11 cellular contexts compared by ENCODE assay signal in the genomic region with DNA sequence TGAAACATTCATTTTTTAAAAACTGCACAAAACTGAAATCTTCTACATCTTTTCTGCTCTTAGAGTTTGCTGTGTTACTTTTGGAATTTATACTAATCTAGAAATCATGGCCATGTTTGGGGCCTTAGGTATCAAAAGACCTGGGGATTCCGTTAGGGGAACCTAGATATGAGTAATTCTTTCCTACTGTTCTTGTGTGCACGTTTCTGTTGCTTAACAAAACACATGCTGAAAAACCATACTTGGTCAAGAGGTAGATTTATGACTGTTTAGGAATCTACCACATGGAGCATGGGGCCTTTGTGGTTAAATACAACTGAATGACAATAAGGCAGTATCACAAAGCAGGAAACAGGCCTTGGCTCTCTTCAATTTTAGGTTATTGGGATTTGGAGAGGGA.
DNase-seq lines count a peak whose midpoint lies in the region; ATAC-seq and TF ChIP-seq lines count a peak whose summit lies in the region.
"Had no signal": no experiment of that assay in that cellular context is flagged by ENCODE, and none has a peak within 500 bp of the region (broad histone marks: within the 10 kb centered on the region; RNA-seq: fewer than 3 reads in every experiment).

No MANE protein-coding gene starts in this region.

- DNase-seq in AG10803 (ENCODE audit: low read depth): peak; percentile 40
- no peak for DNase-seq in activated T-helper 1 cell treated with anti-CD3 and anti-CD28 coated beads, Interleukin-12 subunit alpha, Interleukin-12 subunit beta, Interleukin-2, Interleukin-4 antibody, amounts not matched to agents 30 ng/mL and 10 ng/mL and 1 ng/mL, durations not matched to agents 14 hours and 24 hours and 36 hours (ENCODE audit: low spot score)
- DNase-seq in OCI-M2 (lab: John Stamatoyannopoulos, UW; ENCODE audit: unreplicated experiment): no peak
- no peak for DNase-seq in NCI-H146 treated with DMSO at 0.1 percent for 48 hours (lab: John Stamatoyannopoulos, UW; ENCODE audit: unreplicated experiment)
- DNase-seq in stimulated activated CD4-positive, alpha-beta T cell treated with anti-CD3 and anti-CD28 coated beads, Interleukin-2, amount 100 ng/mL, for 24 hours: no peak
- no peak for DNase-seq in T-cell
- DNase-seq: CD8-positive, alpha-beta T cell; stomach had no signal

- peaks cover 12% of the 10 kb centered on the region for H3K4me1 Mint-ChIP-seq in activated T-helper 1 cell treated with anti-CD3 and anti-CD28 coated beads, Interleukin-12 subunit alpha, Interleukin-12 subunit beta, Interleukin-2, Interleukin-4 antibody, amounts not matched to agents 30 ng/mL and 10 ng/mL and 1 ng/mL, durations not matched to agents 14 hours and 24 hours and 36 hours (ENCODE audit: low read depth)
- peaks cover 4 to 6% (median 6%) of the 10 kb centered on the region in 3 donors for H3K4me1 Mint-ChIP-seq in T-cell

- CTCF ChIA-PET in T-cell (lab: Charles Lee): no interaction called here

- intact Hi-C loops in activated T-helper 1 cell treated with anti-CD3 and anti-CD28 coated beads, Interleukin-12 subunit alpha, Interleukin-12 subunit beta, Interleukin-2, Interleukin-4 antibody, amounts not matched to agents 30 ng/mL and 10 ng/mL and 1 ng/mL, durations not matched to agents 14 hours and 24 hours and 36 hours (cut with micrococcal nuclease): loop anchor here (1.0 to 5.0 kb wide), 7 partner anchors 13 to 1055 kb away; a partner anchor contains a TSS

- ATAC-seq in GM19372 (IDR thresholded peaks at IDR 0.05; ENCODE audit: low read depth, unreplicated experiment) (peak; percentile 82), HG03103 (IDR thresholded peaks at IDR 0.05; ENCODE audit: low read depth, unreplicated experiment) (peak; percentile 81), T-cell (replicated peaks in 1 of 4) (no peak)
- ATAC-seq: CD8-positive, alpha-beta T cell had no signal

- no peaks in the 10 kb centered on the region for H3K27me3 Mint-ChIP-seq in activated T-helper 1 cell treated with anti-CD3 and anti-CD28 coated beads, Interleukin-12 subunit alpha, Interleukin-12 subunit beta, Interleukin-2, Interleukin-4 antibody, amounts not matched to agents 30 ng/mL and 10 ng/mL and 1 ng/mL, durations not matched to agents 14 hours and 24 hours and 36 hours (ENCODE audit: insufficient read depth)
- H3K27me3 Mint-ChIP-seq in T-cell: no peaks in the 10 kb centered on the region
- H3K27me3 Mint-ChIP-seq: dendritic cell treated with granulocyte-macrophage colony-stimulating factor and Interleukin-4, amounts not matched to agents 40 ng/mL and 50 ng/mL, for 4 days had no signal

- no peaks in the 10 kb centered on the region for H3K36me3 Mint-ChIP-seq in activated T-helper 1 cell treated with anti-CD3 and anti-CD28 coated beads, Interleukin-12 subunit alpha, Interleukin-12 subunit beta, Interleukin-2, Interleukin-4 antibody, amounts not matched to agents 30 ng/mL and 10 ng/mL and 1 ng/mL, durations not matched to agents 14 hours and 24 hours and 36 hours (ENCODE audit: low read depth)
- H3K36me3 Mint-ChIP-seq in T-cell: no peaks in the 10 kb centered on the region
- H3K36me3 Mint-ChIP-seq: CD8-positive, alpha-beta T cell had no signal

- H3K4me3 Mint-ChIP-seq in activated T-helper 1 cell treated with anti-CD3 and anti-CD28 coated beads, Interleukin-12 subunit alpha, Interleukin-12 subunit beta, Interleukin-2, Interleukin-4 antibody, amounts not matched to agents 30 ng/mL and 10 ng/mL and 1 ng/mL, durations not matched to agents 14 hours and 24 hours and 36 hours: no peak overlapping the region
- H3K4me3 Mint-ChIP-seq in T-cell: no peak overlapping the region
- H3K4me3 Mint-ChIP-seq: CD8-positive, alpha-beta T cell; dendritic cell treated with granulocyte-macrophage colony-stimulating factor and Interleukin-4, amounts not matched to agents 40 ng/mL and 50 ng/mL, for 4 days had no signal

- H3K9me3 Mint-ChIP-seq in activated T-helper 1 cell treated with anti-CD3 and anti-CD28 coated beads, Interleukin-12 subunit alpha, Interleukin-12 subunit beta, Interleukin-2, Interleukin-4 antibody, amounts not matched to agents 30 ng/mL and 10 ng/mL and 1 ng/mL, durations not matched to agents 14 hours and 24 hours and 36 hours: peaks cover 2% of the 10 kb centered on the region
- peaks cover 0 to 4% (median 0%) of the 10 kb centered on the region in 3 donors for H3K9me3 Mint-ChIP-seq in T-cell

- no peak overlapping the region for H3K4me3 ChIP-seq in AG10803 (ENCODE audit: low read length)
- H3K4me3 ChIP-seq: stomach had no signal

- peak overlapping the region; percentile 34 for H3K27ac Mint-ChIP-seq in activated T-helper 1 cell treated with anti-CD3 and anti-CD28 coated beads, Interleukin-12 subunit alpha, Interleukin-12 subunit beta, Interleukin-2, Interleukin-4 antibody, amounts not matched to agents 30 ng/mL and 10 ng/mL and 1 ng/mL, durations not matched to agents 14 hours and 24 hours and 36 hours
- no peak overlapping the region for H3K27ac Mint-ChIP-seq in T-cell
- H3K27ac Mint-ChIP-seq: CD8-positive, alpha-beta T cell; dendritic cell treated with granulocyte-macrophage colony-stimulating factor and Interleukin-4, amounts not matched to agents 40 ng/mL and 50 ng/mL, for 4 days had no signal

- no peak for TF ChIP-seq CTCF in AG10803 (conservative IDR thresholded peaks at IDR 0.05; ENCODE audit: low read length)

- POLR2A ChIA-PET in T-cell (lab: Charles Lee): no interaction called here

Comparison
In these comparisons a context has a peak if more than half of its experiments do, and no peak if none do; other contexts are left out.
1. ATAC-seq: peak in GM19372 (single experiment) and HG03103 (single experiment); none in T-cell (0 of 4).